In the genomic region with DNA sequence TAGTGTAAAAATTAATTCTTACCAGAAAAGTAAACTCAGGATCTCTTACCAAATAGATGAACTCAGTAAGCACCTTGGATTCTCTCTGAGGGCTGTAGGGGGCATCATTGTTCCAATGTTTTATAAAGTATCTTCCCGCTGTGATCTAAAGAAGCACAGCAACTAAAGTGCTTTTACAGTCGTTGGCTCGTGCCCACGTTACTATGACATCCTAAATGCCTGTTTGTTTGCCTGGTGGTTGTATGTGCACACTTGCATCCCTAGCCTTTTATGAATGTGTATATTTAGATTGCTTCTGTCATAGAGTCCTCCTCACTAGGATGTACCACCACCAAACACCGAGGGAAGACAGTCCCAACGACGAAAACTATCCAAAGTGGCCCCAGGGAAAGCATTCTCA, we compare ENCODE assay signal across 10 cellular contexts. TPM values are rescaled to one million over a fixed set of nuclear protein-coding genes. Genes with fewer than 3 reads are reported as not detected.
A peak's percentile ranks its signal among the peaks of the same experiment; 100 is the strongest.
DNase-seq lines count a peak whose midpoint lies in the region; ATAC-seq and TF ChIP-seq lines count a peak whose summit lies in the region.
"Had no signal": no experiment of that assay in that cellular context is flagged by ENCODE, and none has a peak within 500 bp of the region (broad histone marks: within the 10 kb centered on the region; RNA-seq: fewer than 3 reads in every experiment).

No MANE protein-coding gene starts in this region.

- H2BK5ac ChIP-seq in IMR-90 (ENCODE audit: low read depth, low read length, poor library complexity, severe bottlenecking), result no peak overlapping the region

- no peak overlapping the region for H4K91ac ChIP-seq in IMR-90 (ENCODE audit: insufficient read depth, low read depth, low read length)

- no peak overlapping the region for H2AK9ac ChIP-seq in IMR-90 (replicated peaks; ENCODE audit: low read depth, low read length, poor library complexity)

- H2AFZ ChIP-seq in IMR-90 (replicated peaks; ENCODE audit: low read length, poor library complexity), result peak overlapping the region; percentile 25

- H3K36me3 ChIP-seq in IMR-90 (ENCODE audit: control insufficient read depth, insufficient read depth, low read length) (0 out of 2 replicates have a peak, but pooled peaks cover 1% of the 10 kb centered on the region), upper lobe of right lung (no peaks in the 10 kb centered on the region)

- peak overlapping the region; percentile 38; the same call in 1 of the 2 replicates for H2BK20ac ChIP-seq in IMR-90 (ENCODE audit: low read depth, low read length)

- intact Hi-C loops in IMR-90 (cut with micrococcal nuclease) (loop anchor here (1.0 to 5.0 kb wide), 8 partner anchors 67 to 1075 kb away; no protein-coding TSS in a partner anchor), upper lobe of right lung (cut with DNase I) (no loop called here)

- H3K9me3 ChIP-seq in IMR-90 (ENCODE audit: control insufficient read depth, insufficient read depth, low read length) (0 out of 2 replicates have a peak, but pooled peaks cover 2% of the 10 kb centered on the region), upper lobe of right lung (no peaks in the 10 kb centered on the region)

- BruUV-seq in IMR-90 (replicated peaks; lab: Mats Ljungman, UMichigan), result no TSS peak

- WGBS in IMR-90 (ENCODE audit: extremely low coverage in 2 of 2, insufficient read length in 1 of 2), 2 experiments, result no CpG with 5 or more reads among the region's 7 CpGs

- no peaks in the 10 kb centered on the region for H3K27me3 Mint-ChIP-seq in chondrocyte (ENCODE audit: low read depth)
- H3K27me3 Mint-ChIP-seq: activated naive CD4-positive, alpha-beta T cell treated with anti-CD3 and anti-CD28 coated beads, Interleukin-2, amount 50 U/mL, for 24 hours; B cell had no signal

- H4K20me1 ChIP-seq in IMR-90 (ENCODE audit: insufficient read depth, low read length), result no peaks in the 10 kb centered on the region

- H3K27ac Mint-ChIP-seq in chondrocyte (ENCODE audit: unreplicated experiment), result peak overlapping the region; percentile 47
- H3K27ac Mint-ChIP-seq: activated naive CD4-positive, alpha-beta T cell treated with anti-CD3 and anti-CD28 coated beads, Interleukin-2, amount 50 U/mL, for 24 hours; B cell had no signal

- CTCF ChIA-PET in IMR-90 (lab: Yijun Ruan, JAX), result no interaction called here

- peak; percentile 80 for ATAC-seq in IMR-90 (ENCODE audit: low read depth)
- peak; percentile 92 for ATAC-seq in upper lobe of right lung

- H2BK15ac ChIP-seq in IMR-90 (ENCODE audit: low read depth, low read length), result no peak overlapping the region

- dilution Hi-C loops in IMR-90 (cut with HindIII; ENCODE audit: low sequenced_read_pairs, unreplicated experiment), result no loop called here

- H4K8ac ChIP-seq in IMR-90 (ENCODE audit: low read depth in 2 of 2, low read length in 2 of 2), result no peak overlapping the region; a peak in 1 of 4 replicates

- H3K4ac ChIP-seq in IMR-90 (ENCODE audit: low read depth, low read length), result peak overlapping the region; percentile 53

- no peak overlapping the region for H3K4me3 Mint-ChIP-seq in chondrocyte (ENCODE audit: unreplicated experiment)
- H3K4me3 Mint-ChIP-seq: activated naive CD4-positive, alpha-beta T cell treated with anti-CD3 and anti-CD28 coated beads, Interleukin-2, amount 50 U/mL, for 24 hours; B cell had no signal

- 0 out of 2 replicates have a peak overlapping the region, but pooled peaks have one; percentile 0 for H3K14ac ChIP-seq in IMR-90 (replicated peaks; ENCODE audit: low read depth, low read length)

- TF ChIP-seq POLR2A in IMR-90 (IDR thresholded peaks at IDR 0.05; ENCODE audit: low read depth, low read length), result no peak

- peak; percentile 77 for TF ChIP-seq RAD21 in IMR-90 (IDR thresholded peaks at IDR 0.05; ENCODE audit: low read length)

- TF ChIP-seq CTCF in IMR-90 (conservative IDR thresholded peaks at IDR 0.05; ENCODE audit: low read depth, low read length) (peak; percentile 68), chondrocyte (IDR thresholded peaks at IDR 0.05) (peak; percentile 90), upper lobe of right lung (IDR thresholded peaks at IDR 0.05) (peak; percentile 73)

- in situ Hi-C loops in IMR-90 (cut with MboI; ENCODE audit: low sequenced_read_pairs), result loop anchor here (10.0 kb wide), 2 partner anchors 805 to 1075 kb away; no protein-coding TSS in a partner anchor

- 0 out of 2 replicates have a peak overlapping the region, but pooled peaks have one; percentile 17 for H3K4me2 ChIP-seq in IMR-90 (ENCODE audit: low read depth, low read length)

- DNase-seq in NCI-H524 (lab: John Stamatoyannopoulos, UW) (peak; percentile 68 to 83), NCI-H524 treated with DMSO at 0.1 percent for 48 hours (lab: John Stamatoyannopoulos, UW) (no peak), IMR-90 (peak; percentile 87), NOMO-1 treated with DMSO at 0.1 percent for 48 hours (lab: John Stamatoyannopoulos, UW; ENCODE audit: unreplicated experiment) (peak; percentile 79), chondrocyte (ENCODE audit: low spot score) (no peak), left kidney (ENCODE audit: low read depth, low spot score) (peak; percentile 88), upper lobe of right lung (no peak)
- no peak for DNase-seq in stimulated activated CD8-positive, alpha-beta memory T cell treated with anti-CD3 and anti-CD28 coated beads, Interleukin-4, amount 100 ng/mL, for 48 hours

- H3K4me1 ChIP-seq in IMR-90 (ENCODE audit: control insufficient read depth, insufficient read depth, low read length) (peaks cover 4% of the 10 kb centered on the region), upper lobe of right lung (peaks cover 18% of the 10 kb centered on the region)

- no peaks in the 10 kb centered on the region for H3K9me1 ChIP-seq in IMR-90 (ENCODE audit: insufficient read depth, low read length)

- H3K4me1 Mint-ChIP-seq in chondrocyte (ENCODE audit: low read depth), result peaks cover 50% of the 10 kb centered on the region

- H3K4me3 ChIP-seq in IMR-90 (ENCODE audit: insufficient read depth, low read depth, low read length) (no peak overlapping the region), upper lobe of right lung (no peak overlapping the region)

- H3K18ac ChIP-seq in IMR-90 (ENCODE audit: low read depth, low read length), result peak overlapping the region; percentile 42; the same call in 1 of the 2 replicates

- H3K56ac ChIP-seq in IMR-90 (ENCODE audit: extremely low read depth, insufficient read depth, low read length), result no peak overlapping the region

- peaks cover 2% of the 10 kb centered on the region for H3K9me3 Mint-ChIP-seq in chondrocyte (ENCODE audit: low read depth)
- H3K9me3 Mint-ChIP-seq: activated naive CD4-positive, alpha-beta T cell treated with anti-CD3 and anti-CD28 coated beads, Interleukin-2, amount 50 U/mL, for 24 hours had no signal

- H3K27ac ChIP-seq in IMR-90 (ENCODE audit: insufficient read depth, low read length) (no peak overlapping the region), upper lobe of right lung (peak overlapping the region; percentile 38)

- H3K9ac ChIP-seq in IMR-90 (ENCODE audit: low read depth, low read length), result no peak overlapping the region; the same call in 1 of the 2 replicates

- H4K5ac ChIP-seq in IMR-90 (ENCODE audit: low read depth, low read length), result no peak overlapping the region

- H3K27me3 ChIP-seq in IMR-90 (ENCODE audit: control insufficient read depth, insufficient read depth, low read length), result no peaks in the 10 kb centered on the region
- no peaks in the 10 kb centered on the region for H3K27me3 ChIP-seq in upper lobe of right lung

- POLR2A ChIA-PET in IMR-90 (lab: Charles Lee; ENCODE audit: unreplicated experiment), result no interaction called here

- H3K79me1 ChIP-seq in IMR-90 (ENCODE audit: low read depth in 1 of 2, low read length in 2 of 2), result peaks cover 0 to 10% of the 10 kb centered on the region in 2 experiments; a peak in 2 of 4 replicates

- peak overlapping the region; percentile 35; the same call in 1 of the 2 replicates for H2AK5ac ChIP-seq in IMR-90 (ENCODE audit: low read depth, low read length)

- H3K36me3 Mint-ChIP-seq in chondrocyte (ENCODE audit: low read depth), result peaks cover 2% of the 10 kb centered on the region

- H3K23ac ChIP-seq in IMR-90 (ENCODE audit: low read depth, low read length), result no peak overlapping the region

- 0 out of 2 replicates have a peak overlapping the region, but pooled peaks have one; percentile 32 for H2BK120ac ChIP-seq in IMR-90 (ENCODE audit: low read depth, low read length)

TF ChIP-seq in IMR-90, 13 proteins besides CTCF, POLR2A, EP300 and RAD21 (continues in another document):
- TF ChIP-seq MAZ (IDR thresholded peaks at IDR 0.05; ENCODE audit: borderline replicate concordance, low read depth, low read length) (no peak), NFE2L2 (IDR thresholded peaks at IDR 0.05; ENCODE audit: low read depth, low read length) (no peak), CHD1 (IDR thresholded peaks at IDR 0.05; ENCODE audit: low read depth, low read length) (no peak), CEBPB (IDR thresholded peaks at IDR 0.05; ENCODE audit: low read depth, low read length) (no peak), BHLHE40 (IDR thresholded peaks at IDR 0.05; ENCODE audit: low read depth, low read length) (peak; percentile 33; the same call in 1 of the 2 replicates), MAFK (IDR thresholded peaks at IDR 0.05; ENCODE audit: low read depth, low read length) (no peak)
- TF ChIP-seq, protein P1, sequence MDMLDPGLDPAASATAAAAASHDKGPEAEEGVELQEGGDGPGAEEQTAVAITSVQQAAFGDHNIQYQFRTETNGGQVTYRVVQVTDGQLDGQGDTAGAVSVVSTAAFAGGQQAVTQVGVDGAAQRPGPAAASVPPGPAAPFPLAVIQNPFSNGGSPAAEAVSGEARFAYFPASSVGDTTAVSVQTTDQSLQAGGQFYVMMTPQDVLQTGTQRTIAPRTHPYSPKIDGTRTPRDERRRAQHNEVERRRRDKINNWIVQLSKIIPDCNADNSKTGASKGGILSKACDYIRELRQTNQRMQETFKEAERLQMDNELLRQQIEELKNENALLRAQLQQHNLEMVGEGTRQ (IDR thresholded peaks at IDR 0.05; ENCODE audit: low read depth, low read length), result no peak

RNA-seq across cellular contexts. Expression of a gene that starts 34.5 kb away (rescaled TPM):
- total RNA-seq in IMR-90 (2012; rRNA removed), result 5.9 and 6.1 TPM in 2 replicates
- polyA plus RNA-seq in IMR-90 (2012; rRNA removed), result 0.90 and 1.3 TPM in 2 replicates
- polyA plus RNA-seq in IMR-90 (2012; cell fraction: cytosol; rRNA removed), result 0.18 and 0.19 TPM in 2 replicates
- 1.3 and 3.9 TPM in 2 replicates for polyA plus RNA-seq in IMR-90 (2012; cell fraction: nucleus; rRNA removed; ENCODE audit: low replicate concordance)
- 5.1 to 6.5 TPM (median 5.4 TPM) in 3 replicates for total RNA-seq in chondrocyte
- total RNA-seq in upper lobe of right lung, result 5.4 TPM

RNA-seq across cellular contexts. Expression of a gene that starts 35.6 kb away (rescaled TPM):
- 7.5 and 8.1 TPM in 2 replicates for total RNA-seq in IMR-90 (2012; rRNA removed)
- polyA plus RNA-seq in IMR-90 (2012; rRNA removed), result 6.0 and 6.9 TPM in 2 replicates
- polyA plus RNA-seq in IMR-90 (2012; cell fraction: cytosol; rRNA removed), result 1.5 and 1.8 TPM in 2 replicates
- polyA plus RNA-seq in IMR-90 (2012; cell fraction: nucleus; rRNA removed; ENCODE audit: low replicate concordance), result 0.64 and 5.6 TPM in 2 replicates
- total RNA-seq in chondrocyte, result 12.6 to 16.2 TPM (median 12.6 TPM) in 3 replicates
- 15.7 TPM for total RNA-seq in upper lobe of right lung

Comparison
In these comparisons a context has a peak if more than half of its experiments do, and no peak if none do; other contexts are left out.
1. DNase-seq: peak in NCI-H524 (2 of 2), IMR-90 (single experiment), NOMO-1 treated with DMSO at 0.1 percent for 48 hours (single experiment) and left kidney (single experiment); none in NCI-H524 treated with DMSO at 0.1 percent for 48 hours (single experiment), chondrocyte (single experiment), upper lobe of right lung (single experiment) and stimulated activated CD8-positive, alpha-beta memory T cell treated with anti-CD3 and anti-CD28 coated beads, Interleukin-4, amount 100 ng/mL, for 48 hours (single experiment).
2. Peak in every context shown above with its lines, with median percentiles within 50 percentile points of each other: CTCF ChIP-seq.